ENCODE assay signal across 17 cellular contexts in the genomic region with DNA sequence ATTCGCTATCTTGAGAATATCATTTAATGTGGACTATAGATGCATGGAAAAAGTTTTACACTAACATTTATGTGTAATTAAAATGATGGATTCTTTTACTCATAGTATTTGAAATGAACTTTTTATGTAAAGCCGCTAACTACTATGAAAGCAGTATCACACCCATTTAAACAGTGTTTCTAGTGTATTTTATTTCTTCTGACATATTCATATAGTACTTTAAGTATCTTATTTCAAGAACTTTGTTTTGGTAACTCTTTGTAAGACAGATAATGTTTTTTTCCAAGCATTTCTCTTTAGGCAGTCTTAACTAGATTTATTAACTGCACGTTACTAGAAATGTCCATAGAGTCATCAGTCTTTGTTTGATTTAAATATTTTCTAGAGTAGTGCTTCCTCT.
DNase-seq lines count a peak whose midpoint lies in the region; TF ChIP-seq lines count a peak whose summit lies in the region.
"Had no signal": no experiment of that assay in that cellular context is flagged by ENCODE, and none has a peak within 500 bp of the region (broad histone marks: within the 10 kb centered on the region; RNA-seq: fewer than 3 reads in every experiment).

No MANE protein-coding gene starts in this region.

- TF ChIP-seq CTCF in HEK293 (tag by site-specific recombination; IDR thresholded peaks at IDR 0.05) (no peak), nephron (IDR thresholded peaks at IDR 0.05; ENCODE audit: unreplicated experiment in 3 of 3) (no peak), GM13977 (IDR thresholded peaks at IDR 0.05; ENCODE audit: extremely low read depth, insufficient read depth, missing control alignments) (no peak)

- no peak overlapping the region for H3K4me3 Mint-ChIP-seq in nephron
- H3K4me3 Mint-ChIP-seq: B cell; CD4-positive, alpha-beta T cell; CD8-positive, alpha-beta T cell had no signal

- peaks cover 4% of the 10 kb centered on the region for H3K36me3 Mint-ChIP-seq in nephron (ENCODE audit: low read depth)
- H3K36me3 Mint-ChIP-seq: CD8-positive, alpha-beta T cell had no signal

- CTCF ChIA-PET in HEK293 (lab: Yijun Ruan, JAX), result interaction anchor here (0.7 kb wide), 1 partner anchor 58 kb away, joined by 3 read pairs; no protein-coding TSS in a partner anchor

- H3K9me3 Mint-ChIP-seq in nephron, result peaks cover 21% of the 10 kb centered on the region

- POLR2A ChIA-PET in HEK293 (lab: Yijun Ruan, JAX), result no interaction called here

- DNase-seq in left kidney (ENCODE audit: low read depth, low spot score) (peak; percentile 38), GM13977 (ENCODE audit: low spot score) (no peak), SW 1271 (lab: John Stamatoyannopoulos, UW) (no peak)
- DNase-seq: AML-193; Caco-2; Calu3; CD4-positive, alpha-beta T cell; CD8-positive, alpha-beta T cell; DMS79 treated with DMSO at 0.1 percent for 48 hours; GF-D8 had no signal

- in situ Hi-C loops in GM13977 (cut with MboI; ENCODE audit: low pct_unique_long_range_greater_than_20kb, low sequenced_read_pairs, unreplicated experiment), result no loop called here

- H3K4me3 ChIP-seq in HEK293 (ENCODE audit: low read depth, low read length), result no peak overlapping the region
- H3K4me3 ChIP-seq: A549; BLaER1 treated with 17β-estradiol and CSF1 and Interleukin-3, amounts not matched to agents 10 nM and 100 nM had no signal

- H3K36me3 ChIP-seq in HEK293 (ENCODE audit: control insufficient read depth in 2 of 2, insufficient read depth in 1 of 2, low read length in 2 of 2), result no peaks in the 10 kb centered on the region
- H3K36me3 ChIP-seq: BLaER1 treated with 17β-estradiol and CSF1 and Interleukin-3, amounts not matched to agents 10 nM and 100 nM had no signal

- H3K27ac Mint-ChIP-seq in nephron, result peak overlapping the region; percentile 17 to 86 (median 83)
- H3K27ac Mint-ChIP-seq: B cell; CD4-positive, alpha-beta T cell; CD8-positive, alpha-beta T cell had no signal

- no peak overlapping the region for H3K27ac ChIP-seq in HEK293 (ENCODE audit: extremely low read depth, low read depth, low read length)
- H3K27ac ChIP-seq: 22Rv1; A549; BLaER1 treated with 17β-estradiol and CSF1 and Interleukin-3, amounts not matched to agents 10 nM and 100 nM; C4-2B had no signal

- no peaks in the 10 kb centered on the region for H3K9me3 ChIP-seq in HEK293 (ENCODE audit: control insufficient read depth, insufficient read depth, low read depth, low read length)

- peaks cover 13% of the 10 kb centered on the region for H3K4me1 ChIP-seq in HEK293 (ENCODE audit: control insufficient read depth, insufficient read depth, low read length)
- H3K4me1 ChIP-seq: A549; BLaER1 treated with 17β-estradiol and CSF1 and Interleukin-3, amounts not matched to agents 10 nM and 100 nM; Caco-2 had no signal

- peaks cover 4% of the 10 kb centered on the region for H3K27me3 Mint-ChIP-seq in nephron (ENCODE audit: low read depth)
- H3K27me3 Mint-ChIP-seq: CD4-positive, alpha-beta T cell had no signal

- H3K4me1 Mint-ChIP-seq in nephron, result peaks cover 41% of the 10 kb centered on the region
- H3K4me1 Mint-ChIP-seq: B cell had no signal

TF ChIP-seq in HEK293, 187 proteins besides CTCF, POLR2A, EP300 and RAD21 (continues in another document):
- TF ChIP-seq BCL11A (tag by site-specific recombination; IDR thresholded peaks at IDR 0.05; ENCODE audit: low read depth), result 0 out of 2 replicates have a peak, but pooled peaks have one; percentile 86
- TF ChIP-seq, protein P1, sequence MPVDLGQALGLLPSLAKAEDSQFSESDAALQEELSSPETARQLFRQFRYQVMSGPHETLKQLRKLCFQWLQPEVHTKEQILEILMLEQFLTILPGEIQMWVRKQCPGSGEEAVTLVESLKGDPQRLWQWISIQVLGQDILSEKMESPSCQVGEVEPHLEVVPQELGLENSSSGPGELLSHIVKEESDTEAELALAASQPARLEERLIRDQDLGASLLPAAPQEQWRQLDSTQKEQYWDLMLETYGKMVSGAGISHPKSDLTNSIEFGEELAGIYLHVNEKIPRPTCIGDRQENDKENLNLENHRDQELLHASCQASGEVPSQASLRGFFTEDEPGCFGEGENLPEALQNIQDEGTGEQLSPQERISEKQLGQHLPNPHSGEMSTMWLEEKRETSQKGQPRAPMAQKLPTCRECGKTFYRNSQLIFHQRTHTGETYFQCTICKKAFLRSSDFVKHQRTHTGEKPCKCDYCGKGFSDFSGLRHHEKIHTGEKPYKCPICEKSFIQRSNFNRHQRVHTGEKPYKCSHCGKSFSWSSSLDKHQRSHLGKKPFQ (tag by site-specific recombination; IDR thresholded peaks at IDR 0.05), result peak; percentile 35; the same call in 1 of the 2 replicates
- peak; percentile 51; the same call in 1 of the 2 replicates for TF ChIP-seq FEZF1 (tag by site-specific recombination; IDR thresholded peaks at IDR 0.05)
- peak; percentile 37 for TF ChIP-seq ZBTB17 (tag by site-specific recombination; IDR thresholded peaks at IDR 0.05)
- no peak for TF ChIP-seq ZNF10 (tag by site-specific recombination; IDR thresholded peaks at IDR 0.05)
- TF ChIP-seq, protein P2, sequence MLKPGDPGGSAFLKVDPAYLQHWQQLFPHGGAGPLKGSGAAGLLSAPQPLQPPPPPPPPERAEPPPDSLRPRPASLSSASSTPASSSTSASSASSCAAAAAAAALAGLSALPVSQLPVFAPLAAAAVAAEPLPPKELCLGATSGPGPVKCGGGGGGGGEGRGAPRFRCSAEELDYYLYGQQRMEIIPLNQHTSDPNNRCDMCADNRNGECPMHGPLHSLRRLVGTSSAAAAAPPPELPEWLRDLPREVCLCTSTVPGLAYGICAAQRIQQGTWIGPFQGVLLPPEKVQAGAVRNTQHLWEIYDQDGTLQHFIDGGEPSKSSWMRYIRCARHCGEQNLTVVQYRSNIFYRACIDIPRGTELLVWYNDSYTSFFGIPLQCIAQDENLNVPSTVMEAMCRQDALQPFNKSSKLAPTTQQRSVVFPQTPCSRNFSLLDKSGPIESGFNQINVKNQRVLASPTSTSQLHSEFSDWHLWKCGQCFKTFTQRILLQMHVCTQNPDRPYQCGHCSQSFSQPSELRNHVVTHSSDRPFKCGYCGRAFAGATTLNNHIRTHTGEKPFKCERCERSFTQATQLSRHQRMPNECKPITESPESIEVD (tag by site-specific recombination; IDR thresholded peaks at IDR 0.05), result peak; percentile 93
- peak; percentile 70; the same call in 1 of the 2 replicates for TF ChIP-seq OVOL3 (tag by site-specific recombination; IDR thresholded peaks at IDR 0.05)
- TF ChIP-seq ZEB2 (tag by site-specific recombination; IDR thresholded peaks at IDR 0.05), result peak; percentile 73
- TF ChIP-seq, protein P3, sequence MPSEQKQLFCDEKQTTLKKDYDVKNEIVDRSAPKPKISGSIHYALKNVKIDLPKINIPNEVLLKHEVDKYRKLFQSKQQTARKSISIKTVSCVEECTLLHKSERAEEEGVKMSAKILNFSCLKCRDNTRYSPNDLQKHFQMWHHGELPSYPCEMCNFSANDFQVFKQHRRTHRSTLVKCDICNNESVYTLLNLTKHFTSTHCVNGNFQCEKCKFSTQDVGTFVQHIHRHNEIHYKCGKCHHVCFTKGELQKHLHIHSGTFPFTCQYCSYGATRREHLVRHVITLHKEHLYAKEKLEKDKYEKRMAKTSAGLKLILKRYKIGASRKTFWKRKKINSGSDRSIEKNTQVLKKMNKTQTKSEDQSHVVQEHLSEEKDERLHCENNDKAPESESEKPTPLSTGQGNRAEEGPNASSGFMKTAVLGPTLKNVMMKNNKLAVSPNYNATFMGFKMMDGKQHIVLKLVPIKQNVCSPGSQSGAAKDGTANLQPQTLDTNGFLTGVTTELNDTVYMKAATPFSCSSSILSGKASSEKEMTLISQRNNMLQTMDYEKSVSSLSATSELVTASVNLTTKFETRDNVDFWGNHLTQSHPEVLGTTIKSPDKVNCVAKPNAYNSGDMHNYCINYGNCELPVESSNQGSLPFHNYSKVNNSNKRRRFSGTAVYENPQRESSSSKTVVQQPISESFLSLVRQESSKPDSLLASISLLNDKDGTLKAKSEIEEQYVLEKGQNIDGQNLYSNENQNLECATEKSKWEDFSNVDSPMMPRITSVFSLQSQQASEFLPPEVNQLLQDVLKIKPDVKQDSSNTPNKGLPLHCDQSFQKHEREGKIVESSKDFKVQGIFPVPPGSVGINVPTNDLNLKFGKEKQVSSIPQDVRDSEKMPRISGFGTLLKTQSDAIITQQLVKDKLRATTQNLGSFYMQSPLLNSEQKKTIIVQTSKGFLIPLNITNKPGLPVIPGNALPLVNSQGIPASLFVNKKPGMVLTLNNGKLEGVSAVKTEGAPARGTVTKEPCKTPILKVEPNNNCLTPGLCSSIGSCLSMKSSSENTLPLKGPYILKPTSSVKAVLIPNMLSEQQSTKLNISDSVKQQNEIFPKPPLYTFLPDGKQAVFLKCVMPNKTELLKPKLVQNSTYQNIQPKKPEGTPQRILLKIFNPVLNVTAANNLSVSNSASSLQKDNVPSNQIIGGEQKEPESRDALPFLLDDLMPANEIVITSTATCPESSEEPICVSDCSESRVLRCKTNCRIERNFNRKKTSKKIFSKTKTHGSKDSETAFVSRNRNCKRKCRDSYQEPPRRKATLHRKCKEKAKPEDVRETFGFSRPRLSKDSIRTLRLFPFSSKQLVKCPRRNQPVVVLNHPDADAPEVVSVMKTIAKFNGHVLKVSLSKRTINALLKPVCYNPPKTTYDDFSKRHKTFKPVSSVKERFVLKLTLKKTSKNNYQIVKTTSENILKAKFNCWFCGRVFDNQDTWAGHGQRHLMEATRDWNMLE (tag by site-specific recombination; conservative IDR thresholded peaks at IDR 0.05; ENCODE audit: low read depth), result no peak
- TF ChIP-seq, protein P4, sequence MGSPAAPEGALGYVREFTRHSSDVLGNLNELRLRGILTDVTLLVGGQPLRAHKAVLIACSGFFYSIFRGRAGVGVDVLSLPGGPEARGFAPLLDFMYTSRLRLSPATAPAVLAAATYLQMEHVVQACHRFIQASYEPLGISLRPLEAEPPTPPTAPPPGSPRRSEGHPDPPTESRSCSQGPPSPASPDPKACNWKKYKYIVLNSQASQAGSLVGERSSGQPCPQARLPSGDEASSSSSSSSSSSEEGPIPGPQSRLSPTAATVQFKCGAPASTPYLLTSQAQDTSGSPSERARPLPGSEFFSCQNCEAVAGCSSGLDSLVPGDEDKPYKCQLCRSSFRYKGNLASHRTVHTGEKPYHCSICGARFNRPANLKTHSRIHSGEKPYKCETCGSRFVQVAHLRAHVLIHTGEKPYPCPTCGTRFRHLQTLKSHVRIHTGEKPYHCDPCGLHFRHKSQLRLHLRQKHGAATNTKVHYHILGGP (tag by site-specific recombination; IDR thresholded peaks at IDR 0.05), result peak; percentile 54; the same call in 1 of the 2 replicates
- peak; percentile 58; the same call in 1 of the 2 replicates for TF ChIP-seq OSR2 (tag by site-specific recombination; IDR thresholded peaks at IDR 0.05)
- 0 out of 2 replicates have a peak, but pooled peaks have one; percentile 18 for TF ChIP-seq KLF9 (tag by site-specific recombination; IDR thresholded peaks at IDR 0.05; ENCODE audit: low read depth)
- 0 out of 2 replicates have a peak, but pooled peaks have one; percentile 22 for TF ChIP-seq ZNF366 (tag by site-specific recombination; conservative IDR thresholded peaks at IDR 0.05)
